21 cellular contexts compared by ENCODE assay signal in the genomic region with DNA sequence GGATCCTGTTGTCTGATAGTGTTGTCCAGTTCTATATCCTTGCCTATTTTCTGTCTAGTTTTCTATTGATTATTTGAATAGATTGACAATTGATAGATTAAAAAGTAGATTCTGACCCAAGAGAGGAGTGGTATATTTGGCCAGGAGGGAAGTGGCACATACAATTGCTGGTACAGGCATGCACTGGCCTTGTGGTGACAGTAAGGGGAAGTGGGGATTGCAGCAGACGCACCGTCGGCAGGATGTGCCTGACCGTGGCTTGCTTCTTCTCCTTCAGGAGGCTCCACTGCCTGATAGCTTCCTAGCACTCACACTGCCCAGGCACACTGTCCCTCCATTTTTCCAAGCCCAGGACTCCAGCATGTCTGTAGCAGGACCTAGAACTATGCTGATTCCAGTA. TPM values are rescaled to one million over a fixed set of nuclear protein-coding genes. Genes with fewer than 3 reads are reported as not detected.
"Had no signal": no experiment of that assay in that cellular context is flagged by ENCODE, and none has a peak within 500 bp of the region (broad histone marks: within the 10 kb centered on the region; RNA-seq: fewer than 3 reads in every experiment).

No MANE protein-coding gene starts in this region.

- H2AFZ ChIP-seq: PC-9 had no signal

- H3K27ac ChIP-seq: adrenal gland, coronary artery, PC-9, SK-N-MC, WERI-Rb-1 had no signal

- H3K4me2 ChIP-seq: PC-9 had no signal

- H3K9me3 ChIP-seq: adrenal gland had no signal

- H3K4me1 ChIP-seq: adrenal gland had no signal

- DNase-seq: activated CD4-positive, alpha-beta T cell treated with anti-CD3 and anti-CD28 coated beads for 4 hours; activated CD8-positive, alpha-beta memory T cell treated with anti-CD3 and anti-CD28 coated beads, Interleukin-2, amount 50 U/mL, for 4 hours; activated CD8-positive, alpha-beta T cell treated with anti-CD3 and anti-CD28 coated beads for 36 hours; activated naive CD4-positive, alpha-beta T cell treated with anti-CD3 and anti-CD28 coated beads, Interleukin-2, amount 50 U/mL, for 16 hours; activated naive CD8-positive, alpha-beta T cell treated with anti-CD3 and anti-CD28 coated beads, Interleukin-2, amount 10 ng/mL, durations not matched to agents 7 days and 5 days; activated T-cell treated with anti-CD3 and anti-CD28 coated beads, Interleukin-2, amount 50 U/mL, for 1 hour; adrenal gland; anterior cingulate cortex; Kasumi-1; NCI-H1105 treated with DMSO at 0.1 percent for 48 hours; NCI-H1436 treated with DMSO at 0.1 percent for 48 hours; NCI-H187; NCI-H2081; NCI-H510A treated with DMSO at 0.1 percent for 48 hours; NCI-H69; NK-92 treated with Interleukin-12 subunit alpha and Interleukin-12 subunit beta, amount 100 ng/mL, for 24 hours; PC-9; SHP77 treated with DMSO at 0.1 percent for 48 hours; WERI-Rb-1 had no signal

- H3K36me3 ChIP-seq: adrenal gland, WERI-Rb-1 had no signal

- H3K27me3 ChIP-seq: adrenal gland had no signal

- H3K4me3 ChIP-seq: adrenal gland, coronary artery, PC-9, SK-N-MC had no signal

RNA-seq across cellular contexts. Expression of a gene that starts 10.5 kb away (rescaled TPM):
- total RNA-seq: activated CD8-positive, alpha-beta T cell treated with anti-CD3 and anti-CD28 coated beads for 36 hours; activated naive CD8-positive, alpha-beta T cell treated with anti-CD3 and anti-CD28 coated beads, Interleukin-2, amount 10 ng/mL, durations not matched to agents 7 days and 5 days; PC-9 had no signal
